Comparison of ENCODE assay signal across 1 cellular context in genomic region chr6:157518399-157519250, GRCh38.
A peak's percentile ranks its signal among the peaks of the same experiment; 100 is the strongest.
TF ChIP-seq lines count a peak whose summit lies in the region.

No MANE protein-coding gene starts in this region.

TF ChIP-seq in HepG2, 621 proteins besides CTCF, POLR2A, EP300 and RAD21 (continued from another document and continues in another):
- TF ChIP-seq ZNF142 (CRISPR knock-in tag; IDR thresholded peaks at IDR 0.05) (no peak), XRCC5 (optimal IDR thresholded peaks at IDR 0.05; ENCODE audit: low read length) (no peak), ZBTB38 (CRISPR knock-in tag; IDR thresholded peaks at IDR 0.05) (peak; percentile 92; the same call in 1 of the 2 replicates), ZNF235 (CRISPR knock-in tag; IDR thresholded peaks at IDR 0.05; ENCODE audit: borderline replicate concordance) (no peak), AHR (CRISPR knock-in tag; IDR thresholded peaks at IDR 0.05) (no peak), ZNF646 (CRISPR knock-in tag; IDR thresholded peaks at IDR 0.05) (no peak), IKZF5 (CRISPR knock-in tag; IDR thresholded peaks at IDR 0.05) (no peak), BRF2 (CRISPR knock-in tag; IDR thresholded peaks at IDR 0.05) (no peak), ZNF652 (CRISPR knock-in tag; IDR thresholded peaks at IDR 0.05; ENCODE audit: borderline replicate concordance, low read depth) (no peak), ZSCAN20 (CRISPR knock-in tag; IDR thresholded peaks at IDR 0.05; ENCODE audit: borderline replicate concordance) (no peak), ZSCAN12 (CRISPR knock-in tag; IDR thresholded peaks at IDR 0.05) (no peak), ZMYM4 (CRISPR knock-in tag; IDR thresholded peaks at IDR 0.05) (peak; percentile 60), ARNT (IDR thresholded peaks at IDR 0.05) (no peak), HNRNPK (IDR thresholded peaks at IDR 0.05; ENCODE audit: low read depth, low read length, poor library complexity, severe bottlenecking) (peak; percentile 62), NCOA1 (CRISPR knock-in tag; IDR thresholded peaks at IDR 0.05) (no peak), GLI4 (CRISPR knock-in tag; IDR thresholded peaks at IDR 0.05; ENCODE audit: borderline replicate concordance) (0 out of 2 replicates have a peak, but pooled peaks have one; percentile 16), ZNF17 (CRISPR knock-in tag; IDR thresholded peaks at IDR 0.05) (no peak), ZNF274 (CRISPR knock-in tag; IDR thresholded peaks at IDR 0.05) (no peak), ZNF510 (CRISPR knock-in tag; IDR thresholded peaks at IDR 0.05; ENCODE audit: low read depth) (no peak), BATF2 (CRISPR knock-in tag; IDR thresholded peaks at IDR 0.05) (no peak), TEF (CRISPR knock-in tag; IDR thresholded peaks at IDR 0.05) (no peak), HBP1 (CRISPR knock-in tag; IDR thresholded peaks at IDR 0.05; ENCODE audit: low read depth) (0 out of 2 replicates have a peak, but pooled peaks have one; percentile 48), MATR3 (CRISPR knock-in tag; IDR thresholded peaks at IDR 0.05) (no peak)
- TF ChIP-seq, protein P1, sequence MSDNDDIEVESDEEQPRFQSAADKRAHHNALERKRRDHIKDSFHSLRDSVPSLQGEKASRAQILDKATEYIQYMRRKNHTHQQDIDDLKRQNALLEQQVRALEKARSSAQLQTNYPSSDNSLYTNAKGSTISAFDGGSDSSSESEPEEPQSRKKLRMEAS (IDR thresholded peaks at IDR 0.05) = peak; percentile 10; the same call in 1 of the 2 replicates
- TF ChIP-seq, protein P2, sequence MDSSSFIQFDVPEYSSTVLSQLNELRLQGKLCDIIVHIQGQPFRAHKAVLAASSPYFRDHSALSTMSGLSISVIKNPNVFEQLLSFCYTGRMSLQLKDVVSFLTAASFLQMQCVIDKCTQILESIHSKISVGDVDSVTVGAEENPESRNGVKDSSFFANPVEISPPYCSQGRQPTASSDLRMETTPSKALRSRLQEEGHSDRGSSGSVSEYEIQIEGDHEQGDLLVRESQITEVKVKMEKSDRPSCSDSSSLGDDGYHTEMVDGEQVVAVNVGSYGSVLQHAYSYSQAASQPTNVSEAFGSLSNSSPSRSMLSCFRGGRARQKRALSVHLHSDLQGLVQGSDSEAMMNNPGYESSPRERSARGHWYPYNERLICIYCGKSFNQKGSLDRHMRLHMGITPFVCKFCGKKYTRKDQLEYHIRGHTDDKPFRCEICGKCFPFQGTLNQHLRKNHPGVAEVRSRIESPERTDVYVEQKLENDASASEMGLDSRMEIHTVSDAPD (CRISPR knock-in tag; IDR thresholded peaks at IDR 0.05) = no peak
- TF ChIP-seq, protein P3, sequence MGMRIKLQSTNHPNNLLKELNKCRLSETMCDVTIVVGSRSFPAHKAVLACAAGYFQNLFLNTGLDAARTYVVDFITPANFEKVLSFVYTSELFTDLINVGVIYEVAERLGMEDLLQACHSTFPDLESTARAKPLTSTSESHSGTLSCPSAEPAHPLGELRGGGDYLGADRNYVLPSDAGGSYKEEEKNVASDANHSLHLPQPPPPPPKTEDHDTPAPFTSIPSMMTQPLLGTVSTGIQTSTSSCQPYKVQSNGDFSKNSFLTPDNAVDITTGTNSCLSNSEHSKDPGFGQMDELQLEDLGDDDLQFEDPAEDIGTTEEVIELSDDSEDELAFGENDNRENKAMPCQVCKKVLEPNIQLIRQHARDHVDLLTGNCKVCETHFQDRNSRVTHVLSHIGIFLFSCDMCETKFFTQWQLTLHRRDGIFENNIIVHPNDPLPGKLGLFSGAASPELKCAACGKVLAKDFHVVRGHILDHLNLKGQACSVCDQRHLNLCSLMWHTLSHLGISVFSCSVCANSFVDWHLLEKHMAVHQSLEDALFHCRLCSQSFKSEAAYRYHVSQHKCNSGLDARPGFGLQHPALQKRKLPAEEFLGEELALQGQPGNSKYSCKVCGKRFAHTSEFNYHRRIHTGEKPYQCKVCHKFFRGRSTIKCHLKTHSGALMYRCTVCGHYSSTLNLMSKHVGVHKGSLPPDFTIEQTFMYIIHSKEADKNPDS (CRISPR knock-in tag; IDR thresholded peaks at IDR 0.05) = 0 out of 2 replicates have a peak, but pooled peaks have one; percentile 12
- TF ChIP-seq, protein P4, sequence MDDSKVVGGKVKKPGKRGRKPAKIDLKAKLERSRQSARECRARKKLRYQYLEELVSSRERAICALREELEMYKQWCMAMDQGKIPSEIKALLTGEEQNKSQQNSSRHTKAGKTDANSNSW (CRISPR knock-in tag; IDR thresholded peaks at IDR 0.05; ENCODE audit: borderline replicate concordance) = no peak
- TF ChIP-seq, protein P5, sequence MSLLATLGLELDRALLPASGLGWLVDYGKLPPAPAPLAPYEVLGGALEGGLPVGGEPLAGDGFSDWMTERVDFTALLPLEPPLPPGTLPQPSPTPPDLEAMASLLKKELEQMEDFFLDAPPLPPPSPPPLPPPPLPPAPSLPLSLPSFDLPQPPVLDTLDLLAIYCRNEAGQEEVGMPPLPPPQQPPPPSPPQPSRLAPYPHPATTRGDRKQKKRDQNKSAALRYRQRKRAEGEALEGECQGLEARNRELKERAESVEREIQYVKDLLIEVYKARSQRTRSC (CRISPR knock-in tag; IDR thresholded peaks at IDR 0.05; ENCODE audit: low read depth) = no peak
- TF ChIP-seq, protein P6, sequence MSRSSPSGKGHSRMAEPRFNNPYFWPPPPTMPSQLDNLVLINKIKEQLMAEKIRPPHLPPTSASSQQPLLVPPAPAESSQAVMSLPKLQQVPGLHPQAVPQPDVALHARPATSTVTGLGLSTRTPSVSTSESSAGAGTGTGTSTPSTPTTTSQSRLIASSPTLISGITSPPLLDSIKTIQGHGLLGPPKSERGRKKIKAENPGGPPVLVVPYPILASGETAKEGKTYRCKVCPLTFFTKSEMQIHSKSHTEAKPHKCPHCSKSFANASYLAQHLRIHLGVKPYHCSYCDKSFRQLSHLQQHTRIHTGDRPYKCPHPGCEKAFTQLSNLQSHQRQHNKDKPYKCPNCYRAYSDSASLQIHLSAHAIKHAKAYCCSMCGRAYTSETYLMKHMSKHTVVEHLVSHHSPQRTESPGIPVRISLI (CRISPR knock-in tag; IDR thresholded peaks at IDR 0.05; ENCODE audit: borderline replicate concordance) = no peak
